ENCODE assay signal across 28 cellular contexts in genomic region chr10:19012111-19012510, GRCh38. TPM values are rescaled to one million over a fixed set of nuclear protein-coding genes. Genes with fewer than 3 reads are reported as not detected.
"Had no signal": no experiment of that assay in that cellular context is flagged by ENCODE, and none has a peak within 500 bp of the region (broad histone marks: within the 10 kb centered on the region; RNA-seq: fewer than 3 reads in every experiment).

No MANE protein-coding gene starts in this region.

- H3K27me3 ChIP-seq: colonic mucosa, dorsolateral prefrontal cortex, esophagus muscularis mucosa, esophagus squamous epithelium, foreskin keratinocyte, gastrocnemius medialis, gastroesophageal sphincter, heart left ventricle, heart right ventricle had no signal

- H3K4me1 ChIP-seq: colonic mucosa, esophagus muscularis mucosa, esophagus squamous epithelium, foreskin keratinocyte, gastrocnemius medialis, gastroesophageal sphincter, heart left ventricle, heart right ventricle had no signal

- FAIRE-seq: colon, endometrium, endothelial cell of umbilical vein, frontal cortex had no signal

- H3K27ac ChIP-seq: colonic mucosa, coronary artery, dorsolateral prefrontal cortex, epithelial cell of prostate, esophagus muscularis mucosa, esophagus squamous epithelium, foreskin keratinocyte, gastrocnemius medialis, gastroesophageal sphincter, heart left ventricle, heart right ventricle had no signal

- H3K4me3 ChIP-seq: colonic mucosa, coronary artery, dorsolateral prefrontal cortex, esophagus muscularis mucosa, esophagus squamous epithelium, gastrocnemius medialis, gastroesophageal sphincter, heart left ventricle, heart right ventricle had no signal

- H3K9me3 ChIP-seq: colonic mucosa, esophagus muscularis mucosa, esophagus squamous epithelium, gastrocnemius medialis, gastroesophageal sphincter had no signal

- ATAC-seq: effector memory CD8-positive, alpha-beta T cell; esophagus mucosa; foreskin keratinocyte; gastrocnemius medialis; gastroesophageal sphincter; heart left ventricle; heart right ventricle had no signal

- H3K36me3 ChIP-seq: colonic mucosa, esophagus muscularis mucosa, esophagus squamous epithelium, gastrocnemius medialis, gastroesophageal sphincter, heart left ventricle, heart right ventricle had no signal

- DNase-seq: colonic mucosa; cortex of kidney; dermis blood vessel endothelial cell; dorsolateral prefrontal cortex; effector CD4-positive, alpha-beta T cell; effector CD8-positive, alpha-beta T cell; effector memory CD4-positive, alpha-beta T cell; effector memory CD8-positive, alpha-beta T cell; endodermal cell; erythroblast; esophagus squamous epithelium; foreskin fibroblast; foreskin keratinocyte; foreskin melanocyte; gastrocnemius medialis; glutamatergic neuron; head of caudate nucleus; heart left ventricle; heart right ventricle had no signal

RNA-seq across cellular contexts. Expression of gene MALRD1, which starts 36.5 kb away (rescaled TPM):
- polyA plus RNA-seq: endothelial cell of umbilical vein, foreskin keratinocyte had no signal
